ENCODE assay signal across 24 cellular contexts in the genomic region with DNA sequence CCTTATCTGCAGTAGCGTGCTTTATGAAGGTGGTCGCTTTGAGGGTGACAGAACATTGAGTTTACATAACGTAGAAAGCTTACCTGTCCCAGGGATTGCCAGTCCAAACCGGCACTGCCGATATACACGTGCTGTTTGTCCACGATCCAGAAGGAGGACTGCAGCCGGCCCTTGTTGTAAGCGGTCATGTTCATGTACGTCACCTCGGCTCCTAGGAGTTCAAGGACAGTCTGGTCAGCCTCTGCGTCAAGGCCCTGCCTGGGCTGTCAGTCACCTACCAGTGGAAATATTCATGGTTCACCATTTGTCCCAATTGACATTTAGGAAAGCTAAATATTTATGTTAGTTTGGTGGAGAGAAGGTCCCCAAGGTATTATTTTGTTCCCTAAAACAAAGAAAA.
DNase-seq lines count a peak whose midpoint lies in the region; ATAC-seq, FAIRE-seq and TF ChIP-seq lines count a peak whose summit lies in the region.
"Had no signal": no experiment of that assay in that cellular context is flagged by ENCODE, and none has a peak within 500 bp of the region (broad histone marks: within the 10 kb centered on the region; RNA-seq: fewer than 3 reads in every experiment).

No MANE protein-coding gene starts in this region.

- H2BK15ac ChIP-seq in H1 (ENCODE audit: low read length) (no peak overlapping the region), mesenchymal stem cell (ENCODE audit: low read depth, poor library complexity, severe bottlenecking) (no peak overlapping the region)

- peaks cover 6% of the 10 kb centered on the region for H3K27me3 Mint-ChIP-seq in GM23338 (ENCODE audit: insufficient read depth, low read depth, poor library complexity)
- H3K27me3 Mint-ChIP-seq: CD4-positive, alpha-beta T cell had no signal

- H3K9me2 ChIP-seq in GM23338 (ENCODE audit: insufficient read depth) = no peaks in the 10 kb centered on the region

- H3K27ac Mint-ChIP-seq in GM23338 = no peak overlapping the region
- H3K27ac Mint-ChIP-seq: B cell; CD4-positive, alpha-beta T cell; CD8-positive, alpha-beta T cell had no signal

- no peak overlapping the region for H3K56ac ChIP-seq in H1 (replicated peaks; ENCODE audit: insufficient read length, low read depth, low read length)

- peak; percentile 2 for DNase-seq in HepG2 (ENCODE audit: low spot score)
- DNase-seq in right lobe of liver = no peak
- DNase-seq in GM23338 (ENCODE audit: low spot score) = no peak
- DNase-seq in H1 (ENCODE audit: low read depth in 1 of 2, low spot score in 2 of 2) = no peak
- DNase-seq in mesenchymal stem cell = no peak
- no peak for DNase-seq in SHP77 treated with DMSO at 0.1 percent for 48 hours (lab: John Stamatoyannopoulos, UW)
- no peak for DNase-seq in right cardiac atrium
- DNase-seq: 8988T; AML-193; Caco-2; Calu3; CD4-positive, alpha-beta T cell; CD8-positive, alpha-beta T cell; DMS79 treated with DMSO at 0.1 percent for 48 hours; GF-D8 had no signal

- in situ Hi-C loops in HepG2 (cut with HindIII; ENCODE audit: extremely low pct_ligation_motif_present, low pct_unique_long_range_greater_than_20kb) = no loop called here

- H4K8ac ChIP-seq in H1 (ENCODE audit: extremely low read depth, insufficient read depth, low read length) (no peak overlapping the region), mesenchymal stem cell (ENCODE audit: low read length) (no peak overlapping the region)

- no peak overlapping the region for H2BK5ac ChIP-seq in H1 (ENCODE audit: low read depth, low read length)
- no peak overlapping the region for H2BK5ac ChIP-seq in mesenchymal stem cell (ENCODE audit: low read depth, low read length, poor library complexity, severe bottlenecking)

- H2AK5ac ChIP-seq in H1 (ENCODE audit: low read depth, low read length) (no peak overlapping the region), mesenchymal stem cell (ENCODE audit: low read length, severe bottlenecking) (peak overlapping the region; percentile 44)

- H3K9me3 Mint-ChIP-seq in GM23338 = peaks cover 41% of the 10 kb centered on the region

- no peak for TF ChIP-seq POLR2A in HepG2 (IDR thresholded peaks at IDR 0.05; ENCODE audit: insufficient read depth in 1 of 2, low read depth in 2 of 2, low read length in 2 of 2)
- no peak for TF ChIP-seq POLR2A in right lobe of liver (IDR thresholded peaks at IDR 0.05)
- no peak for TF ChIP-seq POLR2A in H1 (IDR thresholded peaks at IDR 0.05; ENCODE audit: control extremely low read depth in 1 of 2, low read depth in 2 of 2, low read length in 2 of 2)

- no peak for TF ChIP-seq EP300 in HepG2 (IDR thresholded peaks at IDR 0.05; ENCODE audit: low read depth in 2 of 2, low read length in 2 of 2)
- no peak for TF ChIP-seq EP300 in HepG2 (CRISPR knock-in tag; IDR thresholded peaks at IDR 0.05; ENCODE audit: borderline replicate concordance)
- TF ChIP-seq EP300 in H1 (IDR thresholded peaks at IDR 0.05; ENCODE audit: borderline replicate concordance in 1 of 2, low read depth in 2 of 2, low read length in 2 of 2) = no peak

- H3F3A ChIP-seq in GM23338 (replicated peaks; ENCODE audit: low read depth) = no peaks in the 10 kb centered on the region

- H3K27ac ChIP-seq in HepG2 (ENCODE audit: extremely low read length, insufficient read depth, low read length) (no peak overlapping the region), right lobe of liver (no peak overlapping the region), GM23338 (ENCODE audit: low read depth) (no peak overlapping the region), H1 (ENCODE audit: low read depth, low read length) (no peak overlapping the region), mesenchymal stem cell (ENCODE audit: low read length, poor library complexity, severe bottlenecking) (no peak overlapping the region), right cardiac atrium (ENCODE audit: low read length) (no peak overlapping the region)
- H3K27ac ChIP-seq: BLaER1 treated with 17β-estradiol and CSF1 and Interleukin-3, amounts not matched to agents 10 nM and 100 nM; C4-2B had no signal

- H4K20me1 ChIP-seq in HepG2 (ENCODE audit: insufficient read depth, low read length) = no peaks in the 10 kb centered on the region
- no peaks in the 10 kb centered on the region for H4K20me1 ChIP-seq in GM23338 (replicated peaks; ENCODE audit: insufficient read depth)
- H4K20me1 ChIP-seq in H1 (replicated peaks in 1 of 2; ENCODE audit: control insufficient read depth in 1 of 2, insufficient read depth in 2 of 2, low read length in 2 of 2) = no peaks in the 10 kb centered on the region
- H4K20me1 ChIP-seq: BLaER1 treated with 17β-estradiol and CSF1 and Interleukin-3, amounts not matched to agents 10 nM and 100 nM had no signal

- no peak overlapping the region for H2BK120ac ChIP-seq in H1 (replicated peaks; ENCODE audit: low read depth, low read length)
- no peak overlapping the region for H2BK120ac ChIP-seq in mesenchymal stem cell (ENCODE audit: low read depth, low read length)

- H2BK12ac ChIP-seq in H1 (ENCODE audit: low read depth, low read length) (peak overlapping the region; percentile 29; the same call in 1 of the 2 replicates), mesenchymal stem cell (ENCODE audit: low read length in 2 of 2) (no peak overlapping the region)

- H3K79me1 ChIP-seq in H1 (ENCODE audit: low read depth, low read length) (no peaks in the 10 kb centered on the region), mesenchymal stem cell (replicated peaks; ENCODE audit: low read length, poor library complexity, severe bottlenecking) (no peaks in the 10 kb centered on the region)

- H3K9me3 ChIP-seq in HepG2 (ENCODE audit: low read length) (peaks cover 16% of the 10 kb centered on the region), right lobe of liver (no peaks in the 10 kb centered on the region), H1 (ENCODE audit: insufficient read depth in 2 of 2, low read depth in 1 of 2, low read length in 1 of 2) (peaks cover 17 to 27% of the 10 kb centered on the region in 2 experiments), mesenchymal stem cell (ENCODE audit: control insufficient read depth, low read length) (peaks cover 7% of the 10 kb centered on the region), right cardiac atrium (ENCODE audit: control insufficient read depth, low read length) (peaks cover 2% of the 10 kb centered on the region)

- ATAC-seq in HepG2 (peak; percentile 37; the same call in 1 of the 3 replicates), right lobe of liver (no peak), GM23338 (no peak), right cardiac atrium (no peak), HG03039 (IDR thresholded peaks at IDR 0.05; ENCODE audit: unreplicated experiment) (no peak)
- ATAC-seq: CD8-positive, alpha-beta T cell had no signal

- no peak overlapping the region for H4K5ac ChIP-seq in H1 (ENCODE audit: insufficient read length, low read depth, low read length)

- peaks cover 44% of the 10 kb centered on the region for H3K36me3 Mint-ChIP-seq in GM23338 (ENCODE audit: low read depth)
- H3K36me3 Mint-ChIP-seq: CD8-positive, alpha-beta T cell had no signal

- H3K4me1 ChIP-seq in HepG2 (ENCODE audit: insufficient read depth, low read length) (no peaks in the 10 kb centered on the region), right lobe of liver (no peaks in the 10 kb centered on the region), GM23338 (ENCODE audit: insufficient read depth) (peaks cover 20% of the 10 kb centered on the region), H1 (replicated peaks in 1 of 4; ENCODE audit: control insufficient read depth in 3 of 4, insufficient read depth in 4 of 4, low read length in 3 of 4) (peaks cover 0 to 6% (median 4%) of the 10 kb centered on the region in 4 experiments; a peak in 4 of 7 replicates), mesenchymal stem cell (ENCODE audit: control insufficient read depth, insufficient read depth, low read depth, low read length) (peaks cover 2% of the 10 kb centered on the region), right cardiac atrium (ENCODE audit: control insufficient read depth, insufficient read depth, low read length) (no peaks in the 10 kb centered on the region)
- H3K4me1 ChIP-seq: BLaER1 treated with 17β-estradiol and CSF1 and Interleukin-3, amounts not matched to agents 10 nM and 100 nM had no signal

- no peak overlapping the region for H3K4ac ChIP-seq in H1 (replicated peaks; ENCODE audit: insufficient read length, low read depth, low read length)
- H3K4ac ChIP-seq in mesenchymal stem cell (ENCODE audit: low read depth in 1 of 2, low read length in 2 of 2) = no peak overlapping the region

- H2AFZ ChIP-seq in HepG2 (ENCODE audit: low read length) (no peak overlapping the region), GM23338 (no peak overlapping the region), H1 (ENCODE audit: low read length) (no peak overlapping the region), mesenchymal stem cell (ENCODE audit: low read depth, low read length) (no peak overlapping the region)

- H3K4me3 Mint-ChIP-seq in GM23338 = no peak overlapping the region
- H3K4me3 Mint-ChIP-seq: B cell; CD4-positive, alpha-beta T cell; CD8-positive, alpha-beta T cell had no signal

- H3K18ac ChIP-seq in H1 (ENCODE audit: extremely low read depth, low read length) (no peak overlapping the region), mesenchymal stem cell (ENCODE audit: low read depth in 1 of 2, low read length in 2 of 2) (no peak overlapping the region)

- H3K79me2 ChIP-seq in HepG2 (ENCODE audit: insufficient read depth, low read length) = no peaks in the 10 kb centered on the region
- H3K79me2 ChIP-seq in GM23338 (replicated peaks; ENCODE audit: insufficient read depth) = no peaks in the 10 kb centered on the region
- H3K79me2 ChIP-seq in H1 (ENCODE audit: control insufficient read depth in 1 of 2, insufficient read depth in 2 of 2, low read length in 2 of 2) = no peaks in the 10 kb centered on the region

- POLR2A ChIA-PET in HepG2 (lab: Yijun Ruan, JAX) (no interaction called here), H1 (lab: Charles Lee; ENCODE audit: partially characterized antibody) (no interaction called here)

- peaks cover 19% of the 10 kb centered on the region for H3K4me1 Mint-ChIP-seq in GM23338
- H3K4me1 Mint-ChIP-seq: B cell had no signal

- intact Hi-C loops in HepG2 (cut with micrococcal nuclease; ENCODE audit: unreplicated experiment) (no loop called here), right lobe of liver (cut with DNase I) (no loop called here), right cardiac atrium (cut with DNase I) (no loop called here)

- TF ChIP-seq CTCF in HepG2 (CRISPR knock-in tag; IDR thresholded peaks at IDR 0.05) (no peak), right lobe of liver (IDR thresholded peaks at IDR 0.05) (no peak), GM23338 (conservative IDR thresholded peaks at IDR 0.05; ENCODE audit: low read depth in 2 of 2) (no peak), H1 (IDR thresholded peaks at IDR 0.05; ENCODE audit: control extremely low read depth in 1 of 3, insufficient read depth in 1 of 3, low read depth in 1 of 3, low read length in 3 of 3) (no peak)

- no peaks in the 10 kb centered on the region for H3K27me3 ChIP-seq in HepG2 (ENCODE audit: control insufficient read depth in 1 of 2, insufficient read depth in 2 of 2, low read length in 2 of 2)
- H3K27me3 ChIP-seq in right lobe of liver = no peaks in the 10 kb centered on the region
- peaks cover 8% of the 10 kb centered on the region; the same call in 1 of the 2 replicates for H3K27me3 ChIP-seq in GM23338 (ENCODE audit: insufficient read depth)
- H3K27me3 ChIP-seq in H1 (replicated peaks in 1 of 4; ENCODE audit: control insufficient read depth in 3 of 4, extremely low read depth in 1 of 4, insufficient read depth in 3 of 4, low read length in 3 of 4) = no peaks in the 10 kb centered on the region
- no peaks in the 10 kb centered on the region for H3K27me3 ChIP-seq in mesenchymal stem cell (ENCODE audit: control insufficient read depth in 1 of 2, insufficient read depth in 1 of 2, low read length in 2 of 2)
- no peaks in the 10 kb centered on the region for H3K27me3 ChIP-seq in right cardiac atrium (ENCODE audit: control insufficient read depth, insufficient read depth)
- H3K27me3 ChIP-seq: BLaER1 treated with 17β-estradiol and CSF1 and Interleukin-3, amounts not matched to agents 10 nM and 100 nM had no signal

- CTCF ChIA-PET in HepG2 (lab: Yijun Ruan, JAX; ENCODE audit: low intra/inter-chr PET ratio, low total read pairs) (no interaction called here), H1 (lab: Charles Lee; ENCODE audit: partially characterized antibody) (no interaction called here)

- no peak for TF ChIP-seq RAD21 in HepG2 (CRISPR knock-in tag; IDR thresholded peaks at IDR 0.05)
- no peak for TF ChIP-seq RAD21 in H1 (IDR thresholded peaks at IDR 0.05 in 1 of 2, conservative IDR thresholded peaks at IDR 0.05 in 1 of 2; ENCODE audit: low read depth in 2 of 2, low read length in 2 of 2)

- no peak overlapping the region for H3K23ac ChIP-seq in H1 (ENCODE audit: insufficient read length)
- no peak overlapping the region for H3K23ac ChIP-seq in mesenchymal stem cell (ENCODE audit: low read length in 2 of 2)

- H3K23me2 ChIP-seq in H1 (ENCODE audit: low read depth, low read length) = no peaks in the 10 kb centered on the region

- H3K14ac ChIP-seq in H1 (ENCODE audit: insufficient read length) (no peak overlapping the region), mesenchymal stem cell (ENCODE audit: low read length in 2 of 2) (no peak overlapping the region)

- H2BK20ac ChIP-seq in H1 (ENCODE audit: low read length) = no peak overlapping the region

- H3K36me3 ChIP-seq in HepG2 (replicated peaks in 1 of 2; ENCODE audit: control insufficient read depth in 1 of 2, insufficient read depth in 2 of 2, low read length in 2 of 2) (no peaks in the 10 kb centered on the region), right lobe of liver (no peaks in the 10 kb centered on the region), GM23338 (ENCODE audit: insufficient read depth) (peaks cover 12% of the 10 kb centered on the region; the same call in 1 of the 2 replicates), H1 (ENCODE audit: control insufficient read depth in 2 of 4, insufficient read depth in 4 of 4, low read length in 3 of 4) (peaks cover 0 to 13% (median 2%) of the 10 kb centered on the region in 4 experiments; a peak in 4 of 8 replicates), mesenchymal stem cell (ENCODE audit: control insufficient read depth in 1 of 2, insufficient read depth in 2 of 2, low read depth in 1 of 2, low read length in 2 of 2) (no peaks in the 10 kb centered on the region)
- H3K36me3 ChIP-seq: BLaER1 treated with 17β-estradiol and CSF1 and Interleukin-3, amounts not matched to agents 10 nM and 100 nM had no signal

- BruUV-seq in HepG2 (replicated peaks; lab: Mats Ljungman, UMichigan) = no TSS peak

- no peak overlapping the region for H4K91ac ChIP-seq in H1 (replicated peaks; ENCODE audit: insufficient read length, low read length)
- no peak overlapping the region for H4K91ac ChIP-seq in mesenchymal stem cell (ENCODE audit: low read length)

- H3K4me2 ChIP-seq in HepG2 (ENCODE audit: low read depth, low read length) (no peak overlapping the region), GM23338 (peak overlapping the region; percentile 27; the same call in 1 of the 2 replicates), H1 (ENCODE audit: insufficient read depth in 1 of 2, low read depth in 2 of 2, low read length in 2 of 2) (no peak overlapping the region), mesenchymal stem cell (ENCODE audit: low read length, poor library complexity, severe bottlenecking) (no peak overlapping the region)
- H3K4me2 ChIP-seq: BLaER1 treated with 17β-estradiol and CSF1 and Interleukin-3, amounts not matched to agents 10 nM and 100 nM had no signal

- FAIRE-seq in HepG2 (lab: Jason Lieb, UNC) (no peak), H1 (lab: Jason Lieb, UNC) (no peak)
- FAIRE-seq: A204.1, D721Med, G401.6, GM12891, GM19239 had no signal

- 6% methylated on average over 12 of the region's 12 CpGs for WGBS in HepG2 (ENCODE audit: low lambda C conversion rate)
- WGBS in right lobe of liver (ENCODE audit: insufficient coverage, low coverage, low lambda C conversion rate, missing lambda C conversion rate) = 50% methylated on average over 5 of the region's 12 CpGs
- WGBS in H1 (ENCODE audit: extremely low coverage in 1 of 2, insufficient coverage in 1 of 2, insufficient read length in 1 of 2, insufficient replicate concordance in 2 of 2, low coverage in 1 of 2, low lambda C conversion rate in 2 of 2, missing lambda C conversion rate in 1 of 2), 2 experiments = 89% methylated on average over 12 of the region's 12 CpGs; no CpG with 5 or more reads in 1 of the 2 experiments
- WGBS in mesenchymal stem cell = 84% methylated on average over 12 of the region's 12 CpGs
- 85% methylated on average over 12 of the region's 12 CpGs for WGBS in right cardiac atrium

- no peak overlapping the region for H3K9ac ChIP-seq in HepG2 (ENCODE audit: insufficient read depth, low read depth, low read length)
- H3K9ac ChIP-seq in H1 (replicated peaks in 1 of 4; ENCODE audit: extremely low read depth in 1 of 4, low read depth in 3 of 4, low read length in 3 of 4) = no peak overlapping the region
- no peak overlapping the region for H3K9ac ChIP-seq in mesenchymal stem cell (ENCODE audit: low read length)
- H3K9ac ChIP-seq: BLaER1 treated with 17β-estradiol and CSF1 and Interleukin-3, amounts not matched to agents 10 nM and 100 nM had no signal

- H3K4me3 ChIP-seq in HepG2 (replicated peaks in 1 of 3; ENCODE audit: insufficient read depth in 1 of 3, low read depth in 2 of 3, low read length in 3 of 3) (no peak overlapping the region), right lobe of liver (no peak overlapping the region), GM23338 (no peak overlapping the region), H1 (ENCODE audit: extremely low read depth in 1 of 4, insufficient read depth in 2 of 4, low read depth in 3 of 4, low read length in 4 of 4) (no peak overlapping the region), mesenchymal stem cell (ENCODE audit: insufficient read depth in 1 of 2, low read depth in 1 of 2, low read length in 2 of 2) (no peak overlapping the region), right cardiac atrium (ENCODE audit: low read length) (no peak overlapping the region)
- H3K4me3 ChIP-seq: BLaER1 treated with 17β-estradiol and CSF1 and Interleukin-3, amounts not matched to agents 10 nM and 100 nM had no signal

Comparison
In these comparisons a context has a peak if more than half of its experiments do, and no peak if none do; other contexts are left out.
1. Of the 41 proteins assayed by ChIP-seq in both HepG2 and H1: peak only in HepG2: RXRA; only in H1: none; in both: none; in neither: 40.